Comparison of ENCODE assay signal across 23 cellular contexts in genomic region chr6:165082631-165083030, GRCh38.
"Had no signal": no experiment of that assay in that cellular context is flagged by ENCODE, and none has a peak within 500 bp of the region (broad histone marks: within the 10 kb centered on the region; RNA-seq: fewer than 3 reads in every experiment).

No MANE protein-coding gene starts in this region.

- H3K4me1 Mint-ChIP-seq: mesothelial cell of epicardium had no signal

- H3K27ac ChIP-seq: coronary artery, dorsolateral prefrontal cortex, epithelial cell of prostate, esophagus squamous epithelium, gastrocnemius medialis, heart right ventricle, left lung, lower lobe of right lung had no signal

- DNase-seq: dermis blood vessel endothelial cell; dorsolateral prefrontal cortex; effector CD4-positive, alpha-beta T cell; effector memory CD4-positive, alpha-beta T cell; erythroblast; esophagus squamous epithelium; foreskin fibroblast; foreskin melanocyte; gastrocnemius medialis; glutamatergic neuron; head of caudate nucleus; heart right ventricle; hippocampal formation; left cardiac atrium; left lung; left ventricle myocardium superior; lower lobe of right lung; mesenchymal stem cell; mucosa of descending colon had no signal

- H3K36me3 ChIP-seq: esophagus squamous epithelium, gastrocnemius medialis, heart right ventricle, left lung, lower lobe of right lung had no signal

- ATAC-seq: esophagus mucosa, gastrocnemius medialis, heart right ventricle, left cardiac atrium, left lung, left ventricle myocardium superior, lower lobe of right lung, mucosa of descending colon had no signal

- H3K9me3 ChIP-seq: gastrocnemius medialis, heart right ventricle, lower lobe of right lung had no signal

- H3K27me3 ChIP-seq: esophagus squamous epithelium, gastrocnemius medialis, heart right ventricle, left lung had no signal

- H3K27ac Mint-ChIP-seq: mesothelial cell of epicardium had no signal

- H3K36me3 Mint-ChIP-seq: mesothelial cell of epicardium had no signal

- H3K4me3 Mint-ChIP-seq: mesothelial cell of epicardium had no signal

- H3K4me1 ChIP-seq: esophagus squamous epithelium, gastrocnemius medialis, heart right ventricle, left lung, lower lobe of right lung had no signal

- H3K4me3 ChIP-seq: coronary artery, dorsolateral prefrontal cortex, esophagus squamous epithelium, gastrocnemius medialis, heart right ventricle, left lung, lower lobe of right lung, mucosa of descending colon had no signal
